In genomic region chr9:88197781-88198345, GRCh38 we compare ENCODE assay signal across 9 cellular contexts. TPM values are rescaled to one million over a fixed set of nuclear protein-coding genes. Genes with fewer than 3 reads are reported as not detected.
DNase-seq lines count a peak whose midpoint lies in the region; ATAC-seq and TF ChIP-seq lines count a peak whose summit lies in the region.
"Had no signal": no experiment of that assay in that cellular context is flagged by ENCODE, and none has a peak within 500 bp of the region (broad histone marks: within the 10 kb centered on the region; RNA-seq: fewer than 3 reads in every experiment).

No MANE protein-coding gene starts in this region.

- peaks cover 0 to 14% of the 10 kb centered on the region in 2 donors for H3K4me1 ChIP-seq in right atrium auricular region

- H3K27ac Mint-ChIP-seq in nephron: peak overlapping the region; percentile 76 to 96 (median 95)

- H3K27me3 Mint-ChIP-seq in nephron (ENCODE audit: low read depth): no peaks in the 10 kb centered on the region

- H3K4me3 ChIP-seq in AG09309 (ENCODE audit: control insufficient read depth, low read depth, low read length) (0 out of 2 replicates have a peak overlapping the region, but pooled peaks have one; percentile 1), right atrium auricular region (peak overlapping the region in 1 of 2 donors; percentile 1)

- H3K36me3 Mint-ChIP-seq in nephron (ENCODE audit: low read depth): no peaks in the 10 kb centered on the region

- DNase-seq in AG09309 (ENCODE audit: low read depth) (peak; percentile 80), NCI-H226 (peak; percentile 64), dedifferentiated amniotic fluid mesenchymal stem cell (ENCODE audit: extremely low spot score) (peak; percentile 85), DMS79 (lab: John Stamatoyannopoulos, UW) (no peak), right atrium auricular region (ENCODE audit: low spot score) (no peak), Right ventricle myocardium inferior (ENCODE audit: missing footprints) (no peak)

- no peak for TF ChIP-seq CTCF in AG09309 (IDR thresholded peaks at IDR 0.05; ENCODE audit: control insufficient read depth, insufficient read depth, low read depth, low read length, missing control alignments)
- no peak for TF ChIP-seq CTCF in nephron (IDR thresholded peaks at IDR 0.05; ENCODE audit: unreplicated experiment in 3 of 3)
- TF ChIP-seq CTCF in right atrium auricular region (IDR thresholded peaks at IDR 0.05): no peak

- intact Hi-C loops in Right ventricle myocardium inferior (cut with DNase I): no loop called here

- H3K9me3 ChIP-seq in right atrium auricular region: no peaks in the 10 kb centered on the region

- H3K27ac ChIP-seq in right atrium auricular region: no peak overlapping the region
- H3K27ac ChIP-seq: HL-60 had no signal

- no peaks in the 10 kb centered on the region for H3K9me3 Mint-ChIP-seq in nephron

- H3K4me1 Mint-ChIP-seq in nephron: peaks cover 59% of the 10 kb centered on the region

- ATAC-seq in GM18870 (IDR thresholded peaks at IDR 0.05; ENCODE audit: unreplicated experiment) (no peak), Right ventricle myocardium inferior (no peak)

- no peaks in the 10 kb centered on the region for H3K36me3 ChIP-seq in right atrium auricular region

- no peaks in the 10 kb centered on the region for H3K27me3 ChIP-seq in right atrium auricular region

- H3K4me3 Mint-ChIP-seq in nephron: peak overlapping the region in 2 of 3 experiments; percentile 53 to 73

RNA-seq across cellular contexts. Expression of gene SPATA31C2, which starts 59.6 kb away (rescaled TPM):
- not detected for total RNA-seq in right atrium auricular region
- total RNA-seq in Right ventricle myocardium inferior: not detected

Comparison
In these comparisons a context has a peak if more than half of its experiments do, and no peak if none do; other contexts are left out.
1. DNase-seq: peak in AG09309 (single experiment), NCI-H226 (single experiment) and dedifferentiated amniotic fluid mesenchymal stem cell (single experiment); none in DMS79 (single experiment), right atrium auricular region (single experiment) and Right ventricle myocardium inferior (single experiment).